ENCODE assay signal across 22 cellular contexts in the genomic region with DNA sequence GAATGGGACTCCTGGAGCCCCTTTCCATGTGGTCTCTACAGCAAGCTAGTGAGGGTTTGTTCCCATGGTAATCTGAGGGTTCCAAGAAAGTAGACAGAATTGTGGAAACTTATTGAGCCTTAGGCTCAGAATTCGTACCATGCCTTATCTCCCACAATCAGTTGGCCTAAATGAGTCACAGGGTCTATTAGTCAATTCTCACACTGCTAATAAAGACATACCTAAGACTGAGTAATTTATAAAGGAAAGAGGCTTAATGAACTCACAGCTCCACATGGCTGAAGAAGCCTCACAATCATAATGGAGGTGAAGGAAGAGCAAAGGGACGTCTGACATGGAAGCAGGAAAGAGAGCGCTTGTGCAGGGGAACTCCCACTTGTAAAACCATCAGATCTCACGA.
"Had no signal": no experiment of that assay in that cellular context is flagged by ENCODE, and none has a peak within 500 bp of the region (broad histone marks: within the 10 kb centered on the region; RNA-seq: fewer than 3 reads in every experiment).

No MANE protein-coding gene starts in this region.

- ATAC-seq: left lung; naive thymus-derived CD4-positive, alpha-beta T cell; stimulated activated naive B cell treated with anti-CD40 and anti-IgM and Interleukin-4, amounts not matched to agents 10 μg/mL and 1 μg/mL and 100 μg/mL, for 72 hours; WTC11 had no signal

- H3K4me3 ChIP-seq: coronary artery, left lung, lung, sigmoid colon, smooth muscle cell, transverse colon had no signal

- DNase-seq: activated CD4-positive, alpha-beta memory T cell treated with anti-CD3 and anti-CD28 coated beads, Interleukin-2, amount 10 ng/mL, durations not matched to agents 7 days and 5 days; activated CD4-positive, alpha-beta T cell treated with anti-CD3 and anti-CD28 coated beads, Interleukin-2, amount 10 ng/mL, durations not matched to agents 24 days and 14 days; activated gamma-delta T cell treated with Interleukin-2 at 50 U/mL for 16 hours; aorta; cerebellar nuclear complex; foreskin fibroblast; left lung; naive thymus-derived CD4-positive, alpha-beta T cell; occipital lobe; sigmoid colon; stimulated activated CD4-positive, alpha-beta T cell treated with anti-CD3 and anti-CD28 coated beads, Interleukin-15, amount 100 ng/mL, for 24 hours; stimulated activated naive B cell treated with anti-CD40 and anti-IgM and Interleukin-4, amounts not matched to agents 10 μg/mL and 1 μg/mL and 100 μg/mL, for 72 hours; T1000; transverse colon had no signal

- H3K4me2 ChIP-seq: smooth muscle cell had no signal

- H3K4me1 Mint-ChIP-seq: activated CD4-positive, alpha-beta memory T cell treated with anti-CD3 and anti-CD28 coated beads, Interleukin-2, amount 10 ng/mL, durations not matched to agents 7 days and 5 days; activated CD4-positive, alpha-beta T cell treated with anti-CD3 and anti-CD28 coated beads, Interleukin-2, amount 10 ng/mL, durations not matched to agents 24 days and 14 days; activated naive CD4-positive, alpha-beta T cell treated with anti-CD3 and anti-CD28 coated beads, Interleukin-2, amount 50 U/mL, for 24 hours; naive thymus-derived CD4-positive, alpha-beta T cell; stimulated activated naive B cell treated with anti-CD40 and anti-IgM and Interleukin-4, amounts not matched to agents 10 μg/mL and 1 μg/mL and 100 μg/mL, for 72 hours had no signal

- H3K4me3 Mint-ChIP-seq: activated CD4-positive, alpha-beta memory T cell treated with anti-CD3 and anti-CD28 coated beads, Interleukin-2, amount 10 ng/mL, durations not matched to agents 7 days and 5 days; activated CD4-positive, alpha-beta T cell treated with anti-CD3 and anti-CD28 coated beads, Interleukin-2, amount 10 ng/mL, durations not matched to agents 24 days and 14 days; activated naive CD4-positive, alpha-beta T cell treated with anti-CD3 and anti-CD28 coated beads, Interleukin-2, amount 50 U/mL, for 24 hours; activated T-helper 1 cell treated with anti-CD3 and anti-CD28 coated beads, Interleukin-12 subunit alpha, Interleukin-12 subunit beta, Interleukin-2, Interleukin-4 antibody, amounts not matched to agents 30 ng/mL and 10 ng/mL and 1 ng/mL, durations not matched to agents 14 hours and 24 hours and 36 hours; naive thymus-derived CD4-positive, alpha-beta T cell; neural crest cell; stimulated activated naive B cell treated with anti-CD40 and anti-IgM and Interleukin-4, amounts not matched to agents 10 μg/mL and 1 μg/mL and 100 μg/mL, for 72 hours; T-helper 1 cell treated with Interleukin-12 subunit alpha and Interleukin-12 subunit beta and Interleukin-4 antibody, amounts not matched to agents 30 μg/mL and 1 μg/mL, for 36 hours; WTC11 had no signal

- H3K27ac ChIP-seq: coronary artery, left lung, sigmoid colon, transverse colon had no signal

- H3K27me3 Mint-ChIP-seq: activated CD4-positive, alpha-beta memory T cell treated with anti-CD3 and anti-CD28 coated beads, Interleukin-2, amount 10 ng/mL, durations not matched to agents 7 days and 5 days; activated CD4-positive, alpha-beta T cell treated with anti-CD3 and anti-CD28 coated beads, Interleukin-2, amount 10 ng/mL, durations not matched to agents 24 days and 14 days; stimulated activated naive B cell treated with anti-CD40 and anti-IgM and Interleukin-4, amounts not matched to agents 10 μg/mL and 1 μg/mL and 100 μg/mL, for 72 hours had no signal

- H3K4me1 ChIP-seq: left lung, sigmoid colon, transverse colon had no signal

- H3K27me3 ChIP-seq: left lung, sigmoid colon, transverse colon had no signal

- H3K9me3 ChIP-seq: sigmoid colon had no signal

- H3K36me3 Mint-ChIP-seq: activated naive CD4-positive, alpha-beta T cell treated with anti-CD3 and anti-CD28 coated beads, Interleukin-2, amount 50 U/mL, for 24 hours; naive thymus-derived CD4-positive, alpha-beta T cell had no signal

- H3K36me3 ChIP-seq: left lung, sigmoid colon, transverse colon had no signal

- H3K27ac Mint-ChIP-seq: activated CD4-positive, alpha-beta memory T cell treated with anti-CD3 and anti-CD28 coated beads, Interleukin-2, amount 10 ng/mL, durations not matched to agents 7 days and 5 days; activated CD4-positive, alpha-beta T cell treated with anti-CD3 and anti-CD28 coated beads, Interleukin-2, amount 10 ng/mL, durations not matched to agents 24 days and 14 days; activated naive CD4-positive, alpha-beta T cell treated with anti-CD3 and anti-CD28 coated beads, Interleukin-2, amount 50 U/mL, for 24 hours; activated T-helper 1 cell treated with anti-CD3 and anti-CD28 coated beads, Interleukin-12 subunit alpha, Interleukin-12 subunit beta, Interleukin-2, Interleukin-4 antibody, amounts not matched to agents 30 ng/mL and 10 ng/mL and 1 ng/mL, durations not matched to agents 14 hours and 24 hours and 36 hours; naive thymus-derived CD4-positive, alpha-beta T cell; stimulated activated naive B cell treated with anti-CD40 and anti-IgM and Interleukin-4, amounts not matched to agents 10 μg/mL and 1 μg/mL and 100 μg/mL, for 72 hours; T-helper 1 cell treated with Interleukin-12 subunit alpha and Interleukin-12 subunit beta and Interleukin-4 antibody, amounts not matched to agents 30 μg/mL and 1 μg/mL, for 36 hours; WTC11 had no signal

- H3K9me3 Mint-ChIP-seq: activated CD4-positive, alpha-beta memory T cell treated with anti-CD3 and anti-CD28 coated beads, Interleukin-2, amount 10 ng/mL, durations not matched to agents 7 days and 5 days; activated T-helper 1 cell treated with anti-CD3 and anti-CD28 coated beads, Interleukin-12 subunit alpha, Interleukin-12 subunit beta, Interleukin-2, Interleukin-4 antibody, amounts not matched to agents 30 ng/mL and 10 ng/mL and 1 ng/mL, durations not matched to agents 14 hours and 24 hours and 36 hours had no signal
